ENCODE assay signal across 1 cellular context in the genomic region with DNA sequence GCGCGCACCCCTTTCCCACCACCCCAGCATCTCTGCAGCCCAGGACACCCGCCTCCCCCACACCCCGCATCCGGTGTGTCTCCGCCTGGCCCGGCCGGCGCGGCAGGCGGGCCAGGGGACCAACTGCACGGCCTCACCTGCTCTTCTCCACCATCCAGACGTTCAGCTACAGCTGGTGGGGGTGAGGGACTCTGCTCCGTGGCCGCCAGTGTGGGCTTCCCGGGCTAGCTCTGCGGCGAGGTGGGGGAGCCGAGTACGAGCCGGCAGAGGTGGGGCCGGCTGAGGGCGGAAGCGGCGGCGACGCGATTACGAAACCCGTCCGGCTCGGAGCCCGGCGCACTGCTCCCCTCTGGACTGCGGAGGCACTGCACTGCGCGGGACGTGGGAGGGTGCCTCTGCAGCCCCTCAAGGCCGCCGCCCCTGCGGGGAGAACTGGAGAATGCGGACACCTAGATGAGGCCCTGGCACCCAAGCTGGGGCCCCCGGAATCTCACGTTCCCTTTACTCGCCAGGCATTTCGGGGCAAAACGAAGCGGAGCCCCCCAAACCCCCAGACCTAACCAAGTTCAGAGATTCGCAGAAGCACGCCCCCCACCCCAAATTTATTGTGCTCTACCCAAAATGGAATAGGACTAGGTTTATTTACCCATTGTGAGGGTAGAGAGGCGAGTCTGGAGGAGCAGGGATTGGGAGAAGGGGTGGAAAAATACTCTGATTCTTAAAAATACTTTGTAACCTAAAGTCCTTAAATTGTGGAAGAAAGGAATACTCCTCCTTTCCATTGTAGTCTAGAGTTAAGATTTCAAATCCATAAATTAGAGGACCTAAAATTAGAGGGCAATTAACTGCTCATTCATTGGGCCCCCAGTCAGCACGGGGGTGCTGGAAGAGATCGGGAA.
A peak's percentile ranks its signal among the peaks of the same experiment; 100 is the strongest.
TF ChIP-seq lines count a peak whose summit lies in the region.

A gene with protein sequence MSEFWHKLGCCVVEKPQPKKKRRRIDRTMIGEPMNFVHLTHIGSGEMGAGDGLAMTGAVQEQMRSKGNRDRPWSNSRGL (minus strand): TSS at position 281 of the 899 bp plus-strand sequence. CDS start 3,892 bp downstream, outside the sequence.

TF ChIP-seq in HepG2, 621 proteins besides CTCF, POLR2A, EP300 and RAD21 (continued from another document and continues in another):
- TF ChIP-seq ZBTB40 (IDR thresholded peaks at IDR 0.05) = no peak
- TF ChIP-seq ZBTB40 (CRISPR knock-in tag; IDR thresholded peaks at IDR 0.05) = peak; percentile 38; the same call in 1 of the 2 replicates
- no peak for TF ChIP-seq SUZ12 (IDR thresholded peaks at IDR 0.05; ENCODE audit: low read depth, low read length)
- TF ChIP-seq ZNF205 (CRISPR knock-in tag; IDR thresholded peaks at IDR 0.05) = no peak
- TF ChIP-seq, protein P1, sequence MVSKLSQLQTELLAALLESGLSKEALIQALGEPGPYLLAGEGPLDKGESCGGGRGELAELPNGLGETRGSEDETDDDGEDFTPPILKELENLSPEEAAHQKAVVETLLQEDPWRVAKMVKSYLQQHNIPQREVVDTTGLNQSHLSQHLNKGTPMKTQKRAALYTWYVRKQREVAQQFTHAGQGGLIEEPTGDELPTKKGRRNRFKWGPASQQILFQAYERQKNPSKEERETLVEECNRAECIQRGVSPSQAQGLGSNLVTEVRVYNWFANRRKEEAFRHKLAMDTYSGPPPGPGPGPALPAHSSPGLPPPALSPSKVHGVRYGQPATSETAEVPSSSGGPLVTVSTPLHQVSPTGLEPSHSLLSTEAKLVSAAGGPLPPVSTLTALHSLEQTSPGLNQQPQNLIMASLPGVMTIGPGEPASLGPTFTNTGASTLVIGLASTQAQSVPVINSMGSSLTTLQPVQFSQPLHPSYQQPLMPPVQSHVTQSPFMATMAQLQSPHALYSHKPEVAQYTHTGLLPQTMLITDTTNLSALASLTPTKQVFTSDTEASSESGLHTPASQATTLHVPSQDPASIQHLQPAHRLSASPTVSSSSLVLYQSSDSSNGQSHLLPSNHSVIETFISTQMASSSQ (IDR thresholded peaks at IDR 0.05; ENCODE audit: low read depth) = no peak
- TF ChIP-seq, protein P1 (CRISPR knock-in tag; IDR thresholded peaks at IDR 0.05; ENCODE audit: borderline replicate concordance) = peak; percentile 40; the same call in 1 of the 2 replicates
- no peak for TF ChIP-seq ZFP62 (CRISPR knock-in tag; IDR thresholded peaks at IDR 0.05)
- TF ChIP-seq, protein P2, sequence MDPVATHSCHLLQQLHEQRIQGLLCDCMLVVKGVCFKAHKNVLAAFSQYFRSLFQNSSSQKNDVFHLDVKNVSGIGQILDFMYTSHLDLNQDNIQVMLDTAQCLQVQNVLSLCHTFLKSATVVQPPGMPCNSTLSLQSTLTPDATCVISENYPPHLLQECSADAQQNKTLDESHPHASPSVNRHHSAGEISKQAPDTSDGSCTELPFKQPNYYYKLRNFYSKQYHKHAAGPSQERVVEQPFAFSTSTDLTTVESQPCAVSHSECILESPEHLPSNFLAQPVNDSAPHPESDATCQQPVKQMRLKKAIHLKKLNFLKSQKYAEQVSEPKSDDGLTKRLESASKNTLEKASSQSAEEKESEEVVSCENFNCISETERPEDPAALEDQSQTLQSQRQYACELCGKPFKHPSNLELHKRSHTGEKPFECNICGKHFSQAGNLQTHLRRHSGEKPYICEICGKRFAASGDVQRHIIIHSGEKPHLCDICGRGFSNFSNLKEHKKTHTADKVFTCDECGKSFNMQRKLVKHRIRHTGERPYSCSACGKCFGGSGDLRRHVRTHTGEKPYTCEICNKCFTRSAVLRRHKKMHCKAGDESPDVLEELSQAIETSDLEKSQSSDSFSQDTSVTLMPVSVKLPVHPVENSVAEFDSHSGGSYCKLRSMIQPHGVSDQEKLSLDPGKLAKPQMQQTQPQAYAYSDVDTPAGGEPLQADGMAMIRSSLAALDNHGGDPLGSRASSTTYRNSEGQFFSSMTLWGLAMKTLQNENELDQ (CRISPR knock-in tag; IDR thresholded peaks at IDR 0.05; ENCODE audit: borderline replicate concordance) = no peak
- peak; percentile 10; the same call in 1 of the 2 replicates for TF ChIP-seq ZNF570 (CRISPR knock-in tag; IDR thresholded peaks at IDR 0.05; ENCODE audit: borderline replicate concordance)
- TF ChIP-seq ZNF644 (CRISPR knock-in tag; IDR thresholded peaks at IDR 0.05; ENCODE audit: low read depth) = no peak
- no peak for TF ChIP-seq SNAPC2 (CRISPR knock-in tag; IDR thresholded peaks at IDR 0.05)
- TF ChIP-seq ZNF468 (CRISPR knock-in tag; IDR thresholded peaks at IDR 0.05) = no peak
- peak; percentile 56 for TF ChIP-seq MED8 (CRISPR knock-in tag; IDR thresholded peaks at IDR 0.05; ENCODE audit: insufficient replicate concordance)
- no peak for TF ChIP-seq CENPX (CRISPR knock-in tag; IDR thresholded peaks at IDR 0.05)
- TF ChIP-seq ZNF225 (CRISPR knock-in tag; IDR thresholded peaks at IDR 0.05) = peak; percentile 74; the same call in 1 of the 2 replicates
- TF ChIP-seq, protein P3, sequence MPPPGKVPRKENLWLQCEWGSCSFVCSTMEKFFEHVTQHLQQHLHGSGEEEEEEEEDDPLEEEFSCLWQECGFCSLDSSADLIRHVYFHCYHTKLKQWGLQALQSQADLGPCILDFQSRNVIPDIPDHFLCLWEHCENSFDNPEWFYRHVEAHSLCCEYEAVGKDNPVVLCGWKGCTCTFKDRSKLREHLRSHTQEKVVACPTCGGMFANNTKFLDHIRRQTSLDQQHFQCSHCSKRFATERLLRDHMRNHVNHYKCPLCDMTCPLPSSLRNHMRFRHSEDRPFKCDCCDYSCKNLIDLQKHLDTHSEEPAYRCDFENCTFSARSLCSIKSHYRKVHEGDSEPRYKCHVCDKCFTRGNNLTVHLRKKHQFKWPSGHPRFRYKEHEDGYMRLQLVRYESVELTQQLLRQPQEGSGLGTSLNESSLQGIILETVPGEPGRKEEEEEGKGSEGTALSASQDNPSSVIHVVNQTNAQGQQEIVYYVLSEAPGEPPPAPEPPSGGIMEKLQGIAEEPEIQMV (CRISPR knock-in tag; IDR thresholded peaks at IDR 0.05; ENCODE audit: low read depth) = no peak
- TF ChIP-seq, protein P4, sequence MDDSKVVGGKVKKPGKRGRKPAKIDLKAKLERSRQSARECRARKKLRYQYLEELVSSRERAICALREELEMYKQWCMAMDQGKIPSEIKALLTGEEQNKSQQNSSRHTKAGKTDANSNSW (CRISPR knock-in tag; IDR thresholded peaks at IDR 0.05; ENCODE audit: borderline replicate concordance) = no peak
- TF ChIP-seq ZNF343 (CRISPR knock-in tag; IDR thresholded peaks at IDR 0.05) = 0 out of 2 replicates have a peak, but pooled peaks have one; percentile 55
- TF ChIP-seq AFF4 (CRISPR knock-in tag; IDR thresholded peaks at IDR 0.05) = no peak
- TF ChIP-seq CEBPG (CRISPR knock-in tag; IDR thresholded peaks at IDR 0.05) = peak; percentile 98
- peak; percentile 85; the same call in 1 of the 2 replicates for TF ChIP-seq ZNF747 (CRISPR knock-in tag; IDR thresholded peaks at IDR 0.05; ENCODE audit: borderline replicate concordance)
- TF ChIP-seq ZNF773 (CRISPR knock-in tag; IDR thresholded peaks at IDR 0.05; ENCODE audit: borderline replicate concordance) = no peak
- no peak for TF ChIP-seq ZBTB1 (CRISPR knock-in tag; IDR thresholded peaks at IDR 0.05; ENCODE audit: borderline replicate concordance)
- peak; percentile 87 for TF ChIP-seq ZNF331 (CRISPR knock-in tag; IDR thresholded peaks at IDR 0.05)
- peak; percentile 69 for TF ChIP-seq CSRNP1 (CRISPR knock-in tag; IDR thresholded peaks at IDR 0.05)
- TF ChIP-seq ZSCAN20 (CRISPR knock-in tag; IDR thresholded peaks at IDR 0.05; ENCODE audit: borderline replicate concordance) = no peak
